1 cellular context compared by ENCODE assay signal in the genomic region with DNA sequence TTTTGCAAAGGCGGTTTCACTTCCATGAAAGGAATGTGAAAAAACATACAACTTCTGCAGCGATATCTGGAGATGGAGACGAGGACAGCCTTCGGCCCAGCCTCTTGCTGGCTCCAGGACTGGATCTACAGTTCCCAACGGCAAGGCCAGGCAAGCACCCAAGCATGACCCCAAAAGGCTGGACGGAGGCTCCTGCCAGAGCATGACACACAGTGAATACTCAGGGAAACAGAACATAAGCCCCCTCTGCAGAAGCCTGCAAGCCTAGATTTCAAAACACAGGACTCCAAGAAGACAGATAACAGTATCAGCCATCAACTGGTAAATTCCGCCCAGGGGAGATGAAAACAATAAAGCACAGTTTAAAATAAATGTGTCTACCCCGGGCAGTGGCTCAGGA.
TF ChIP-seq lines count a peak whose summit lies in the region.

No MANE protein-coding gene starts in this region.

TF ChIP-seq in SK-N-SH treated with all-trans-retinoic acid at 6 μM for 48 hours, 23 proteins besides CTCF, POLR2A, EP300 and RAD21 (continued from another document):
- TF ChIP-seq, protein P1, sequence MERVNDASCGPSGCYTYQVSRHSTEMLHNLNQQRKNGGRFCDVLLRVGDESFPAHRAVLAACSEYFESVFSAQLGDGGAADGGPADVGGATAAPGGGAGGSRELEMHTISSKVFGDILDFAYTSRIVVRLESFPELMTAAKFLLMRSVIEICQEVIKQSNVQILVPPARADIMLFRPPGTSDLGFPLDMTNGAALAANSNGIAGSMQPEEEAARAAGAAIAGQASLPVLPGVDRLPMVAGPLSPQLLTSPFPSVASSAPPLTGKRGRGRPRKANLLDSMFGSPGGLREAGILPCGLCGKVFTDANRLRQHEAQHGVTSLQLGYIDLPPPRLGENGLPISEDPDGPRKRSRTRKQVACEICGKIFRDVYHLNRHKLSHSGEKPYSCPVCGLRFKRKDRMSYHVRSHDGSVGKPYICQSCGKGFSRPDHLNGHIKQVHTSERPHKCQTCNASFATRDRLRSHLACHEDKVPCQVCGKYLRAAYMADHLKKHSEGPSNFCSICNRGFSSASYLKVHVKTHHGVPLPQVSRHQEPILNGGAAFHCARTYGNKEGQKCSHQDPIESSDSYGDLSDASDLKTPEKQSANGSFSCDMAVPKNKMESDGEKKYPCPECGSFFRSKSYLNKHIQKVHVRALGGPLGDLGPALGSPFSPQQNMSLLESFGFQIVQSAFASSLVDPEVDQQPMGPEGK (CRISPR knock-in tag; IDR thresholded peaks at IDR 0.05; ENCODE audit: borderline replicate concordance) = no peak
- TF ChIP-seq BACH2 (CRISPR knock-in tag; IDR thresholded peaks at IDR 0.05; ENCODE audit: borderline replicate concordance) (no peak), ZFP3 (CRISPR knock-in tag; IDR thresholded peaks at IDR 0.05) (no peak), SNAI2 (CRISPR knock-in tag; IDR thresholded peaks at IDR 0.05) (no peak)
